In the genomic region with DNA sequence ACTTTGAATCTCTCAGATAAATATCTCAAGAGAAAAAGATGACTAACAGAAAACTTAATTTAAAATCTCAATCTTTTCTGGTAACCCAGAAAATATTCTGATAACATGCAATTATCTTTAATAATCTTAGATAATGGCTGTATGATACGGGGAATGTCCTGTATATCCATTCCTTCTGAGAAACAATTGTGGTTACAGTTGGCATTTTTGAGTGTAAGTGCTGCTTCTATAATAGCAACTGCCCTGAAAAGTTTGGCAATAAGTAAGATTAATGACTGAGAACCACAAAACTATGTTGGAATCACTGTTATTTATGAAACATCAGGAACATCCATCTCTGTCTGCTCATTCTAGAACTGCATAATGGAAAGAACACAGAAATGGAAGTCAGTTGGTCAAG, we compare ENCODE assay signal across 35 cellular contexts.
"Had no signal": no experiment of that assay in that cellular context is flagged by ENCODE, and none has a peak within 500 bp of the region (broad histone marks: within the 10 kb centered on the region; RNA-seq: fewer than 3 reads in every experiment).

No MANE protein-coding gene starts in this region.

- DNase-seq: Karpas-422, Kasumi-1, MG63, MM.1S, MV-4-11, NCI-H1048, NCI-H1092, NCI-H1092 treated with DMSO at 0.1 percent for 48 hours, NCI-H1105, NCI-H1105 treated with DMSO at 0.1 percent for 48 hours, NCI-H1417, NCI-H1417 treated with DMSO at 0.1 percent for 48 hours, NCI-H1436, NCI-H1436 treated with DMSO at 0.1 percent for 48 hours, NCI-H146, NCI-H1694, NCI-H1694 treated with DMSO at 0.1 percent for 48 hours, NCI-H187, NCI-H187 treated with DMSO at 0.1 percent for 48 hours, NCI-H1930, NCI-H2029 treated with DMSO at 0.1 percent for 48 hours, NCI-H2081, NCI-H2081 treated with DMSO at 0.1 percent for 48 hours, NCI-H2107, NCI-H2171, NCI-H2171 treated with DMSO at 0.1 percent for 48 hours, NCI-H2227 treated with DMSO at 0.1 percent for 48 hours, NCI-H226, NCI-H345, NCI-H446, NCI-H446 treated with DMSO at 0.1 percent for 48 hours, NCI-H510A, NCI-H510A treated with DMSO at 0.1 percent for 48 hours, NCI-H524 had no signal

- H3K4me2 ChIP-seq: KMS-11 had no signal

- H3K36me3 ChIP-seq: MG63 had no signal

- H3K27ac ChIP-seq: KMS-11 had no signal

- H3K27me3 ChIP-seq: MG63 had no signal

- H3K9ac ChIP-seq: KMS-11 had no signal

- H3K9me3 ChIP-seq: MG63 had no signal

- H3K4me3 ChIP-seq: MG63 had no signal
